ENCODE assay signal across 14 cellular contexts in genomic region chr18:23826850-23827620, GRCh38.
DNase-seq lines count a peak whose midpoint lies in the region; ATAC-seq, FAIRE-seq and TF ChIP-seq lines count a peak whose summit lies in the region.
"Had no signal": no experiment of that assay in that cellular context is flagged by ENCODE, and none has a peak within 500 bp of the region (broad histone marks: within the 10 kb centered on the region; RNA-seq: fewer than 3 reads in every experiment).

No MANE protein-coding gene starts in this region.

- H3K36me3 ChIP-seq in thyroid gland: no peaks in the 10 kb centered on the region
- H3K36me3 ChIP-seq: cardiac muscle cell had no signal

- no peak overlapping the region for H3K4me3 ChIP-seq in thyroid gland (replicated peaks in 1 of 3)
- H3K4me3 ChIP-seq: A549, cardiac muscle cell had no signal

- H3K27me3 ChIP-seq in layer of hippocampus (ENCODE audit: control insufficient read depth, insufficient read depth, low read length): no peaks in the 10 kb centered on the region
- no peaks in the 10 kb centered on the region for H3K27me3 ChIP-seq in thyroid gland
- H3K27me3 ChIP-seq: cardiac muscle cell had no signal

- no peak overlapping the region for H3K4me3 Mint-ChIP-seq in activated CD4-positive, alpha-beta T cell treated with anti-CD3 and anti-CD28 coated beads, Interleukin-2, amount 10 ng/mL, durations not matched to agents 24 days and 14 days
- no peak overlapping the region for H3K4me3 Mint-ChIP-seq in activated CD4-positive, alpha-beta T cell treated with anti-CD3 and anti-CD28 coated beads for 36 hours
- H3K4me3 Mint-ChIP-seq in chondrocyte (ENCODE audit: unreplicated experiment): no peak overlapping the region
- H3K4me3 Mint-ChIP-seq: activated T-cell treated with anti-CD3 and anti-CD28 coated beads, Interleukin-2, amount 50 U/mL, for 4 hours; stimulated activated naive CD8-positive, alpha-beta T cell treated with anti-CD3 and anti-CD28 coated beads, Interleukin-15, Interleukin-2, amounts not matched to agents 100 ng/mL and 50 ng/mL, for 24 hours had no signal

- no peak for FAIRE-seq in urothelium cell line (lab: Jason Lieb, UNC)
- FAIRE-seq: A549 had no signal

- H3K27me3 Mint-ChIP-seq in activated CD4-positive, alpha-beta T cell treated with anti-CD3 and anti-CD28 coated beads, Interleukin-2, amount 10 ng/mL, durations not matched to agents 24 days and 14 days: peaks cover 5% of the 10 kb centered on the region
- H3K27me3 Mint-ChIP-seq in activated CD4-positive, alpha-beta T cell treated with anti-CD3 and anti-CD28 coated beads for 36 hours: peaks cover 2% of the 10 kb centered on the region
- H3K27me3 Mint-ChIP-seq in chondrocyte (ENCODE audit: low read depth): no peaks in the 10 kb centered on the region
- H3K27me3 Mint-ChIP-seq: stimulated activated naive CD8-positive, alpha-beta T cell treated with anti-CD3 and anti-CD28 coated beads, Interleukin-15, Interleukin-2, amounts not matched to agents 100 ng/mL and 50 ng/mL, for 24 hours had no signal

- H3K4me1 ChIP-seq in thyroid gland: no peaks in the 10 kb centered on the region

- intact Hi-C loops in activated CD4-positive, alpha-beta T cell treated with anti-CD3 and anti-CD28 coated beads, Interleukin-2, amount 10 ng/mL, durations not matched to agents 24 days and 14 days (cut with micrococcal nuclease): loop anchor here (5.0 kb wide), 4 partner anchors 90 to 290 kb away; partner anchors contain the start of gene TTC39C
- intact Hi-C loops in activated CD4-positive, alpha-beta T cell treated with anti-CD3 and anti-CD28 coated beads for 36 hours (cut with DNase I, micrococcal nuclease): loop anchor here (2.0 to 5.0 kb wide), 2 partner anchors 90 to 186 kb away; no protein-coding TSS in a partner anchor
- intact Hi-C loops in thyroid gland (cut with DNase I): no loop called here

- TF ChIP-seq POLR2A in thyroid gland (IDR thresholded peaks at IDR 0.05): no peak

- no peak for ATAC-seq in activated CD4-positive, alpha-beta T cell treated with anti-CD3 and anti-CD28 coated beads for 36 hours
- ATAC-seq: A549 had no signal

- peak overlapping the region; percentile 52 for H3K27ac Mint-ChIP-seq in activated CD4-positive, alpha-beta T cell treated with anti-CD3 and anti-CD28 coated beads, Interleukin-2, amount 10 ng/mL, durations not matched to agents 24 days and 14 days
- H3K27ac Mint-ChIP-seq in activated CD4-positive, alpha-beta T cell treated with anti-CD3 and anti-CD28 coated beads for 36 hours: no peak overlapping the region
- peak overlapping the region; percentile 88 for H3K27ac Mint-ChIP-seq in chondrocyte (ENCODE audit: unreplicated experiment)

- no peaks in the 10 kb centered on the region for H3K9me3 ChIP-seq in thyroid gland
- H3K9me3 ChIP-seq: A549 had no signal

- peaks cover 37% of the 10 kb centered on the region for H3K4me1 Mint-ChIP-seq in activated CD4-positive, alpha-beta T cell treated with anti-CD3 and anti-CD28 coated beads, Interleukin-2, amount 10 ng/mL, durations not matched to agents 24 days and 14 days
- peaks cover 46% of the 10 kb centered on the region for H3K4me1 Mint-ChIP-seq in activated CD4-positive, alpha-beta T cell treated with anti-CD3 and anti-CD28 coated beads for 36 hours
- H3K4me1 Mint-ChIP-seq in chondrocyte (ENCODE audit: low read depth): peaks cover 43% of the 10 kb centered on the region

- 81% methylated on average over 4 of the region's 4 CpGs for WGBS in thyroid gland, 2 donors

- no peak for DNase-seq in activated CD4-positive, alpha-beta T cell treated with anti-CD3 and anti-CD28 coated beads, Interleukin-2, amount 10 ng/mL, durations not matched to agents 24 days and 14 days
- no peak for DNase-seq in activated CD4-positive, alpha-beta T cell treated with anti-CD3 and anti-CD28 coated beads for 36 hours
- DNase-seq in chondrocyte (ENCODE audit: low spot score) (no peak), thyroid gland (no peak), urothelium cell line (ENCODE audit: low spot score) (no peak), amygdala (lab: John Stamatoyannopoulos, UW) (no peak), NCI-H524 (lab: John Stamatoyannopoulos, UW) (no peak)
- DNase-seq: activated T-cell treated with anti-CD3 and anti-CD28 coated beads, Interleukin-2, amount 50 U/mL, for 4 hours; KBM-7; stimulated activated CD4-positive, alpha-beta T cell treated with anti-CD3 and anti-CD28 coated beads, Interleukin-1b, Interleukin-23, amount 100 ng/mL, for 48 hours had no signal

- no peaks in the 10 kb centered on the region for H3K36me3 Mint-ChIP-seq in activated CD4-positive, alpha-beta T cell treated with anti-CD3 and anti-CD28 coated beads, Interleukin-2, amount 10 ng/mL, durations not matched to agents 24 days and 14 days (ENCODE audit: low read depth)
- no peaks in the 10 kb centered on the region for H3K36me3 Mint-ChIP-seq in activated CD4-positive, alpha-beta T cell treated with anti-CD3 and anti-CD28 coated beads for 36 hours (ENCODE audit: low read depth)
- H3K36me3 Mint-ChIP-seq in chondrocyte (ENCODE audit: low read depth): no peaks in the 10 kb centered on the region

- POLR2A ChIA-PET in activated CD4-positive, alpha-beta T cell treated with anti-CD3 and anti-CD28 coated beads for 36 hours (lab: Charles Lee): no interaction called here

- no peaks in the 10 kb centered on the region for H3K9me3 Mint-ChIP-seq in activated CD4-positive, alpha-beta T cell treated with anti-CD3 and anti-CD28 coated beads, Interleukin-2, amount 10 ng/mL, durations not matched to agents 24 days and 14 days
- H3K9me3 Mint-ChIP-seq in activated CD4-positive, alpha-beta T cell treated with anti-CD3 and anti-CD28 coated beads for 36 hours (ENCODE audit: low read depth): no peaks in the 10 kb centered on the region
- no peaks in the 10 kb centered on the region for H3K9me3 Mint-ChIP-seq in chondrocyte (ENCODE audit: low read depth)
- H3K9me3 Mint-ChIP-seq: activated T-cell treated with anti-CD3 and anti-CD28 coated beads, Interleukin-2, amount 50 U/mL, for 4 hours; stimulated activated naive CD8-positive, alpha-beta T cell treated with anti-CD3 and anti-CD28 coated beads, Interleukin-15, Interleukin-2, amounts not matched to agents 100 ng/mL and 50 ng/mL, for 24 hours had no signal

- H3K27ac ChIP-seq in layer of hippocampus (ENCODE audit: low read depth, low read length) (peak overlapping the region; percentile 49), thyroid gland (peak overlapping the region; percentile 14 to 21 (median 17))
- H3K27ac ChIP-seq: A549, cardiac muscle cell had no signal

- CTCF ChIA-PET in activated CD4-positive, alpha-beta T cell treated with anti-CD3 and anti-CD28 coated beads for 36 hours (lab: Charles Lee): no interaction called here

- no peak for TF ChIP-seq CTCF in chondrocyte (IDR thresholded peaks at IDR 0.05)
- TF ChIP-seq CTCF in thyroid gland (IDR thresholded peaks at IDR 0.05): no peak
